In genomic region chr7:18444856-18445255, GRCh38 we compare ENCODE assay signal across 35 cellular contexts.
"Had no signal": no experiment of that assay in that cellular context is flagged by ENCODE, and none has a peak within 500 bp of the region (broad histone marks: within the 10 kb centered on the region; RNA-seq: fewer than 3 reads in every experiment).

No MANE protein-coding gene starts in this region.

- DNase-seq: activated B cell treated with CpG ODN at 0.5 μM for 24 hours; activated CD4-positive, alpha-beta T cell treated with anti-CD3 and anti-CD28 coated beads for 48 hours; activated CD4-positive, alpha-beta T cell treated with anti-CD3 and anti-CD28 coated beads, Interleukin-2, amount 50 U/mL, for 1 hour; activated CD4-positive, alpha-beta T cell treated with anti-CD3 and anti-CD28 coated beads, Interleukin-2, amount 50 U/mL, for 48 hours; activated CD8-positive, alpha-beta memory T cell treated with anti-CD3 and anti-CD28 coated beads, Interleukin-2, amount 10 ng/mL, durations not matched to agents 7 days and 5 days; activated CD8-positive, alpha-beta memory T cell treated with anti-CD3 and anti-CD28 coated beads, Interleukin-2, amount 50 U/mL, for 48 hours; activated CD8-positive, alpha-beta T cell treated with anti-CD3 and anti-CD28 coated beads for 36 hours; activated gamma-delta T cell; activated naive CD4-positive, alpha-beta T cell; activated naive CD4-positive, alpha-beta T cell treated with anti-CD3 and anti-CD28 coated beads, Interleukin-2, amount 10 ng/mL, durations not matched to agents 7 days and 5 days; activated naive CD8-positive, alpha-beta T cell treated with anti-CD3 and anti-CD28 coated beads, Interleukin-2, amount 10 ng/mL, durations not matched to agents 7 days and 5 days; activated T-cell treated with anti-CD3 and anti-CD28 coated beads for 4 hours; activated T-cell treated with anti-CD3 and anti-CD28 coated beads, Interleukin-2, amount 50 U/mL, for 24 hours; activated T-cell treated with anti-CD3 and anti-CD28 coated beads, Interleukin-2, amount 50 U/mL, for 72 hours; central memory CD4-positive, alpha-beta T cell; cerebellar nuclear complex; colonic mucosa; effector CD8-positive, alpha-beta T cell; esophagus squamous epithelium; foreskin melanocyte; heart right ventricle; T1000; WERI-Rb-1 had no signal

- H3K79me2 ChIP-seq: hepatocyte had no signal

- H3K36me3 Mint-ChIP-seq: activated CD8-positive, alpha-beta memory T cell treated with anti-CD3 and anti-CD28 coated beads, Interleukin-2, amount 10 ng/mL, durations not matched to agents 7 days and 5 days; activated naive CD4-positive, alpha-beta T cell treated with anti-CD3 and anti-CD28 coated beads, Interleukin-2, amount 10 ng/mL, durations not matched to agents 7 days and 5 days; activated naive CD4-positive, alpha-beta T cell treated with anti-CD3 and anti-CD28 coated beads, Interleukin-2, amount 50 U/mL, for 72 hours; activated naive CD8-positive, alpha-beta T cell treated with anti-CD3 and anti-CD28 coated beads, Interleukin-2, amount 10 ng/mL, durations not matched to agents 7 days and 5 days; brain had no signal

- H3K4me3 Mint-ChIP-seq: activated B cell treated with CpG ODN at 0.5 μM for 24 hours; activated CD8-positive, alpha-beta memory T cell treated with anti-CD3 and anti-CD28 coated beads, Interleukin-2, amount 10 ng/mL, durations not matched to agents 7 days and 5 days; activated CD8-positive, alpha-beta T cell treated with anti-CD3 and anti-CD28 coated beads for 36 hours; activated naive CD4-positive, alpha-beta T cell treated with anti-CD3 and anti-CD28 coated beads, Interleukin-2, amount 10 ng/mL, durations not matched to agents 7 days and 5 days; activated naive CD8-positive, alpha-beta T cell treated with anti-CD3 and anti-CD28 coated beads, Interleukin-2, amount 10 ng/mL, durations not matched to agents 7 days and 5 days; activated T-cell treated with anti-CD3 and anti-CD28 coated beads, Interleukin-2, amount 50 U/mL, for 24 hours; activated T-cell treated with anti-CD3 and anti-CD28 coated beads, Interleukin-2, amount 50 U/mL, for 72 hours; T-helper 2 cell treated with Interferon-gamma antibody and Interleukin-4, amounts not matched to agents 5 μg/mL and 100 μg/mL, for 36 hours had no signal

- H3K9me3 ChIP-seq: ascending aorta, breast epithelium, colonic mucosa, esophagus squamous epithelium, gastroesophageal sphincter, heart right ventricle had no signal

- H3K36me3 ChIP-seq: ascending aorta, breast epithelium, cardiac muscle cell, colonic mucosa, esophagus squamous epithelium, gastroesophageal sphincter, heart right ventricle, WERI-Rb-1 had no signal

- H3K4me2 ChIP-seq: hepatocyte had no signal

- H3K27me3 Mint-ChIP-seq: activated B cell treated with CpG ODN at 0.5 μM for 24 hours; activated CD8-positive, alpha-beta memory T cell treated with anti-CD3 and anti-CD28 coated beads, Interleukin-2, amount 10 ng/mL, durations not matched to agents 7 days and 5 days; activated CD8-positive, alpha-beta T cell treated with anti-CD3 and anti-CD28 coated beads for 36 hours; activated naive CD4-positive, alpha-beta T cell treated with anti-CD3 and anti-CD28 coated beads, Interleukin-2, amount 10 ng/mL, durations not matched to agents 7 days and 5 days; activated naive CD8-positive, alpha-beta T cell treated with anti-CD3 and anti-CD28 coated beads, Interleukin-2, amount 10 ng/mL, durations not matched to agents 7 days and 5 days; activated T-cell treated with anti-CD3 and anti-CD28 coated beads, Interleukin-2, amount 50 U/mL, for 24 hours; brain had no signal

- H3K27ac Mint-ChIP-seq: activated B cell treated with CpG ODN at 0.5 μM for 24 hours; activated CD8-positive, alpha-beta memory T cell treated with anti-CD3 and anti-CD28 coated beads, Interleukin-2, amount 10 ng/mL, durations not matched to agents 7 days and 5 days; activated CD8-positive, alpha-beta T cell treated with anti-CD3 and anti-CD28 coated beads for 36 hours; activated naive CD4-positive, alpha-beta T cell treated with anti-CD3 and anti-CD28 coated beads, Interleukin-2, amount 10 ng/mL, durations not matched to agents 7 days and 5 days; activated naive CD4-positive, alpha-beta T cell treated with anti-CD3 and anti-CD28 coated beads, Interleukin-2, amount 50 U/mL, for 72 hours; activated naive CD8-positive, alpha-beta T cell treated with anti-CD3 and anti-CD28 coated beads, Interleukin-2, amount 10 ng/mL, durations not matched to agents 7 days and 5 days; activated T-cell treated with anti-CD3 and anti-CD28 coated beads, Interleukin-2, amount 50 U/mL, for 24 hours; activated T-cell treated with anti-CD3 and anti-CD28 coated beads, Interleukin-2, amount 50 U/mL, for 72 hours; T-helper 2 cell treated with Interferon-gamma antibody and Interleukin-4, amounts not matched to agents 5 μg/mL and 100 μg/mL, for 36 hours had no signal

- H3K9me3 Mint-ChIP-seq: activated B cell treated with CpG ODN at 0.5 μM for 24 hours; activated CD8-positive, alpha-beta T cell treated with anti-CD3 and anti-CD28 coated beads for 36 hours; activated naive CD4-positive, alpha-beta T cell treated with anti-CD3 and anti-CD28 coated beads, Interleukin-2, amount 10 ng/mL, durations not matched to agents 7 days and 5 days; activated naive CD4-positive, alpha-beta T cell treated with anti-CD3 and anti-CD28 coated beads, Interleukin-2, amount 50 U/mL, for 72 hours; activated naive CD8-positive, alpha-beta T cell treated with anti-CD3 and anti-CD28 coated beads, Interleukin-2, amount 10 ng/mL, durations not matched to agents 7 days and 5 days; activated T-cell treated with anti-CD3 and anti-CD28 coated beads, Interleukin-2, amount 50 U/mL, for 24 hours; activated T-cell treated with anti-CD3 and anti-CD28 coated beads, Interleukin-2, amount 50 U/mL, for 72 hours; T-helper 2 cell treated with Interferon-gamma antibody and Interleukin-4, amounts not matched to agents 5 μg/mL and 100 μg/mL, for 36 hours had no signal

- H2AFZ ChIP-seq: hepatocyte had no signal

- H3K4me3 ChIP-seq: ascending aorta, breast epithelium, cardiac muscle cell, colonic mucosa, esophagus squamous epithelium, gastroesophageal sphincter, heart right ventricle, hepatocyte had no signal

- FAIRE-seq: endometrium, endothelial cell of umbilical vein had no signal

- H3K4me1 ChIP-seq: ascending aorta, breast epithelium, colonic mucosa, esophagus squamous epithelium had no signal

- H3K27me3 ChIP-seq: ascending aorta, breast epithelium, cardiac muscle cell, colonic mucosa, esophagus squamous epithelium, gastroesophageal sphincter, heart right ventricle, hepatocyte had no signal

- H3K4me1 Mint-ChIP-seq: activated CD8-positive, alpha-beta memory T cell treated with anti-CD3 and anti-CD28 coated beads, Interleukin-2, amount 10 ng/mL, durations not matched to agents 7 days and 5 days; activated naive CD4-positive, alpha-beta T cell treated with anti-CD3 and anti-CD28 coated beads, Interleukin-2, amount 10 ng/mL, durations not matched to agents 7 days and 5 days; activated naive CD8-positive, alpha-beta T cell treated with anti-CD3 and anti-CD28 coated beads, Interleukin-2, amount 10 ng/mL, durations not matched to agents 7 days and 5 days had no signal

- H3K27ac ChIP-seq: ascending aorta, breast epithelium, colonic mucosa, epithelial cell of prostate, esophagus squamous epithelium, gastroesophageal sphincter, hepatocyte, WERI-Rb-1 had no signal

- ATAC-seq: activated CD4-positive, CD25-positive, alpha-beta regulatory T cell treated with anti-CD3 and anti-CD28 coated beads, Interleukin-2, amount 50 U/mL, for 24 hours; activated CD8-positive, alpha-beta memory T cell treated with anti-CD3 and anti-CD28 coated beads, Interleukin-2, amount 10 ng/mL, durations not matched to agents 7 days and 5 days; activated CD8-positive, alpha-beta T cell treated with anti-CD3 and anti-CD28 coated beads for 36 hours; activated naive CD4-positive, alpha-beta T cell treated with anti-CD3 and anti-CD28 coated beads, Interleukin-2, amount 50 U/mL, for 72 hours; activated T-cell treated with anti-CD3 and anti-CD28 coated beads, Interleukin-2, amount 50 U/mL, for 72 hours; gastroesophageal sphincter had no signal
